Comparison of ENCODE assay signal across 1 cellular context in the genomic region with DNA sequence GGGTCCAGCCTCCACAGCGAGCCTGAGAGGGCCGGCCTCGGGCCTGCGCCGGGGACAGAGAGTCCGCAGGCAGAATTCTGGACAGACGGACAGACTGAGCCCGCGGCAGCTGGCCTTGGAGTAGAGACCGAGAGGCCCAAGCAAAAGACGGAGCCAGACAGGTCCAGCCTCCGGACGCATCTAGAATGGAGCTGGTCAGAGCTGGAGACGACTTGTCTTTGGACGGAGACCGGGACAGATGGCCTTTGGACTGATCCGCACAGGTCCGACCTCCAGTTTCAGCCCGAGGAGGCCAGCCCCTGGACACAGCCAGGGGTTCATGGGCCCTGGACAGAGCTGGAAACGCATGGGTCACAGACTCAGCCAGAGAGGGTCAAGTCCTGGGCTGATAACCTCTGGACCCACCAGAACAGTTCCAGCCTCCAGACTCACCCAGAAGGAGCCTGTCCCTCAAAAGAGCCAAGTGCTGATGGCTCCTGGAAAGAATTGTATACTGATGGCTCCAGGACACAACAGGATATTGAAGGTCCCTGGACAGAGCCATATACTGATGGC.
A peak's percentile ranks its signal among the peaks of the same experiment; 100 is the strongest.
TF ChIP-seq lines count a peak whose summit lies in the region.

No MANE protein-coding gene starts in this region.

TF ChIP-seq in HepG2, 621 proteins besides CTCF, POLR2A, EP300 and RAD21 (continued from another document and continues in another):
- TF ChIP-seq NFRKB (IDR thresholded peaks at IDR 0.05) (no peak), NAIF1 (CRISPR knock-in tag; IDR thresholded peaks at IDR 0.05; ENCODE audit: borderline replicate concordance) (no peak), MXD4 (CRISPR knock-in tag; IDR thresholded peaks at IDR 0.05) (no peak), ZNF224 (CRISPR knock-in tag; IDR thresholded peaks at IDR 0.05) (no peak), CHD4 (IDR thresholded peaks at IDR 0.05; ENCODE audit: borderline replicate concordance, low read length) (no peak), SOX6 (IDR thresholded peaks at IDR 0.05) (no peak), SOX6 (CRISPR knock-in tag; IDR thresholded peaks at IDR 0.05) (no peak; the same call in 1 of the 2 replicates), ZFP36L1 (CRISPR knock-in tag; IDR thresholded peaks at IDR 0.05) (no peak), HMGA1 (CRISPR knock-in tag; conservative IDR thresholded peaks at IDR 0.05) (no peak), NR2F6 (IDR thresholded peaks at IDR 0.05) (peak; percentile 53; the same call in 1 of the 2 replicates), NR2F6 (CRISPR knock-in tag; IDR thresholded peaks at IDR 0.05) (no peak), KMT2A (CRISPR knock-in tag; IDR thresholded peaks at IDR 0.05) (no peak), ZNF777 (CRISPR knock-in tag; IDR thresholded peaks at IDR 0.05) (peak; percentile 63), RFX3 (CRISPR knock-in tag; IDR thresholded peaks at IDR 0.05) (no peak), ZNF83 (CRISPR knock-in tag; IDR thresholded peaks at IDR 0.05; ENCODE audit: borderline replicate concordance) (no peak), NR2F1 (CRISPR knock-in tag; IDR thresholded peaks at IDR 0.05) (no peak), ZNF543 (CRISPR knock-in tag; IDR thresholded peaks at IDR 0.05) (no peak), FOXK1 (CRISPR knock-in tag; IDR thresholded peaks at IDR 0.05; ENCODE audit: borderline replicate concordance, low read depth) (no peak), ZSCAN9 (CRISPR knock-in tag; IDR thresholded peaks at IDR 0.05; ENCODE audit: borderline replicate concordance) (no peak; the same call in 1 of the 2 replicates), FOXO1 (CRISPR knock-in tag; IDR thresholded peaks at IDR 0.05) (no peak), ZNF260 (CRISPR knock-in tag; IDR thresholded peaks at IDR 0.05; ENCODE audit: borderline replicate concordance, low read depth) (no peak), POLR2AphosphoS5 (IDR thresholded peaks at IDR 0.05; ENCODE audit: low read depth, low read length) (peak; percentile 46), ZEB1 (IDR thresholded peaks at IDR 0.05; ENCODE audit: insufficient replicate concordance, low read depth) (no peak), ZNF772 (CRISPR knock-in tag; IDR thresholded peaks at IDR 0.05) (no peak), TAF1 (CRISPR knock-in tag; IDR thresholded peaks at IDR 0.05) (peak; percentile 34), IRF9 (CRISPR knock-in tag; IDR thresholded peaks at IDR 0.05; ENCODE audit: borderline replicate concordance) (peak; percentile 27; the same call in 1 of the 2 replicates), CERS6 (CRISPR knock-in tag; IDR thresholded peaks at IDR 0.05) (no peak), RBM22 (optimal IDR thresholded peaks at IDR 0.05; ENCODE audit: low read length) (no peak), HDAC1 (CRISPR knock-in tag; IDR thresholded peaks at IDR 0.05) (0 out of 2 replicates have a peak, but pooled peaks have one; percentile 12), GLI4 (CRISPR knock-in tag; IDR thresholded peaks at IDR 0.05; ENCODE audit: borderline replicate concordance) (no peak), AGO2 (optimal IDR thresholded peaks at IDR 0.05; ENCODE audit: low read depth, low read length) (peak; percentile 26), ZNF703 (CRISPR knock-in tag; IDR thresholded peaks at IDR 0.05; ENCODE audit: borderline replicate concordance) (no peak), ZNF33B (CRISPR knock-in tag; IDR thresholded peaks at IDR 0.05) (no peak), KDM2A (CRISPR knock-in tag; IDR thresholded peaks at IDR 0.05; ENCODE audit: borderline replicate concordance, low read depth) (no peak), THYN1 (CRISPR knock-in tag; IDR thresholded peaks at IDR 0.05; ENCODE audit: borderline replicate concordance, low read depth) (no peak), POLR2G (IDR thresholded peaks at IDR 0.05; ENCODE audit: low read depth, low read length) (peak; percentile 30; the same call in 1 of the 2 replicates), KLF11 (CRISPR knock-in tag; IDR thresholded peaks at IDR 0.05) (no peak), ZNF510 (CRISPR knock-in tag; IDR thresholded peaks at IDR 0.05; ENCODE audit: low read depth) (no peak), ZNF441 (CRISPR knock-in tag; IDR thresholded peaks at IDR 0.05; ENCODE audit: borderline replicate concordance) (peak; percentile 17; the same call in 1 of the 2 replicates), ISL2 (CRISPR knock-in tag; IDR thresholded peaks at IDR 0.05) (no peak; the same call in 1 of the 2 replicates), ZMYM3 (CRISPR knock-in tag; IDR thresholded peaks at IDR 0.05) (0 out of 2 replicates have a peak, but pooled peaks have one; percentile 11), TMF1 (CRISPR knock-in tag; IDR thresholded peaks at IDR 0.05; ENCODE audit: low read depth) (no peak), FOXP1 (IDR thresholded peaks at IDR 0.05) (no peak), FOXP1 (CRISPR knock-in tag; IDR thresholded peaks at IDR 0.05) (no peak), THAP9 (CRISPR knock-in tag; IDR thresholded peaks at IDR 0.05; ENCODE audit: borderline replicate concordance) (no peak), ZBTB7A (CRISPR knock-in tag; IDR thresholded peaks at IDR 0.05) (no peak), FOXM1 (CRISPR knock-in tag; IDR thresholded peaks at IDR 0.05) (no peak), KAT8 (CRISPR knock-in tag; IDR thresholded peaks at IDR 0.05) (no peak)
- TF ChIP-seq, protein P1, sequence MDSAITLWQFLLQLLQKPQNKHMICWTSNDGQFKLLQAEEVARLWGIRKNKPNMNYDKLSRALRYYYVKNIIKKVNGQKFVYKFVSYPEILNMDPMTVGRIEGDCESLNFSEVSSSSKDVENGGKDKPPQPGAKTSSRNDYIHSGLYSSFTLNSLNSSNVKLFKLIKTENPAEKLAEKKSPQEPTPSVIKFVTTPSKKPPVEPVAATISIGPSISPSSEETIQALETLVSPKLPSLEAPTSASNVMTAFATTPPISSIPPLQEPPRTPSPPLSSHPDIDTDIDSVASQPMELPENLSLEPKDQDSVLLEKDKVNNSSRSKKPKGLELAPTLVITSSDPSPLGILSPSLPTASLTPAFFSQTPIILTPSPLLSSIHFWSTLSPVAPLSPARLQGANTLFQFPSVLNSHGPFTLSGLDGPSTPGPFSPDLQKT (CRISPR knock-in tag; IDR thresholded peaks at IDR 0.05; ENCODE audit: borderline replicate concordance) = no peak
- TF ChIP-seq, protein P2, sequence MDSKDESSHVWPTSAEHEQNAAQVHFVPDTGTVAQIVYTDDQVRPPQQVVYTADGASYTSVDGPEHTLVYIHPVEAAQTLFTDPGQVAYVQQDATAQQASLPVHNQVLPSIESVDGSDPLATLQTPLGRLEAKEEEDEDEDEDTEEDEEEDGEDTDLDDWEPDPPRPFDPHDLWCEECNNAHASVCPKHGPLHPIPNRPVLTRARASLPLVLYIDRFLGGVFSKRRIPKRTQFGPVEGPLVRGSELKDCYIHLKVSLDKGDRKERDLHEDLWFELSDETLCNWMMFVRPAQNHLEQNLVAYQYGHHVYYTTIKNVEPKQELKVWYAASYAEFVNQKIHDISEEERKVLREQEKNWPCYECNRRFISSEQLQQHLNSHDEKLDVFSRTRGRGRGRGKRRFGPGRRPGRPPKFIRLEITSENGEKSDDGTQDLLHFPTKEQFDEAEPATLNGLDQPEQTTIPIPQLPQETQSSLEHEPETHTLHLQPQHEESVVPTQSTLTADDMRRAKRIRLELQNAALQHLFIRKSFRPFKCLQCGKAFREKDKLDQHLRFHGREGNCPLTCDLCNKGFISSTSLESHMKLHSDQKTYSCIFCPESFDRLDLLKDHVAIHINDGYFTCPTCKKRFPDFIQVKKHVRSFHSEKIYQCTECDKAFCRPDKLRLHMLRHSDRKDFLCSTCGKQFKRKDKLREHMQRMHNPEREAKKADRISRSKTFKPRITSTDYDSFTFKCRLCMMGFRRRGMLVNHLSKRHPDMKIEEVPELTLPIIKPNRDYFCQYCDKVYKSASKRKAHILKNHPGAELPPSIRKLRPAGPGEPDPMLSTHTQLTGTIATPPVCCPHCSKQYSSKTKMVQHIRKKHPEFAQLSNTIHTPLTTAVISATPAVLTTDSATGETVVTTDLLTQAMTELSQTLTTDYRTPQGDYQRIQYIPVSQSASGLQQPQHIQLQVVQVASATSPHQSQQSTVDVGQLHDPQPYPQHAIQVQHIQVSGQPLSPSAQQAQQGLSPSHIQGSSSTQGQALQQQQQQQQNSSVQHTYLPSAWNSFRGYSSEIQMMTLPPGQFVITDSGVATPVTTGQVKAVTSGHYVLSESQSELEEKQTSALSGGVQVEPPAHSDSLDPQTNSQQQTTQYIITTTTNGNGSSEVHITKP (CRISPR knock-in tag; IDR thresholded peaks at IDR 0.05; ENCODE audit: low read depth) = no peak
- TF ChIP-seq, protein P3, sequence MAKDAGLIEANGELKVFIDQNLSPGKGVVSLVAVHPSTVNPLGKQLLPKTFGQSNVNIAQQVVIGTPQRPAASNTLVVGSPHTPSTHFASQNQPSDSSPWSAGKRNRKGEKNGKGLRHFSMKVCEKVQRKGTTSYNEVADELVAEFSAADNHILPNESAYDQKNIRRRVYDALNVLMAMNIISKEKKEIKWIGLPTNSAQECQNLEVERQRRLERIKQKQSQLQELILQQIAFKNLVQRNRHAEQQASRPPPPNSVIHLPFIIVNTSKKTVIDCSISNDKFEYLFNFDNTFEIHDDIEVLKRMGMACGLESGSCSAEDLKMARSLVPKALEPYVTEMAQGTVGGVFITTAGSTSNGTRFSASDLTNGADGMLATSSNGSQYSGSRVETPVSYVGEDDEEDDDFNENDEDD (CRISPR knock-in tag; IDR thresholded peaks at IDR 0.05; ENCODE audit: borderline replicate concordance) = no peak
- TF ChIP-seq, protein P4, sequence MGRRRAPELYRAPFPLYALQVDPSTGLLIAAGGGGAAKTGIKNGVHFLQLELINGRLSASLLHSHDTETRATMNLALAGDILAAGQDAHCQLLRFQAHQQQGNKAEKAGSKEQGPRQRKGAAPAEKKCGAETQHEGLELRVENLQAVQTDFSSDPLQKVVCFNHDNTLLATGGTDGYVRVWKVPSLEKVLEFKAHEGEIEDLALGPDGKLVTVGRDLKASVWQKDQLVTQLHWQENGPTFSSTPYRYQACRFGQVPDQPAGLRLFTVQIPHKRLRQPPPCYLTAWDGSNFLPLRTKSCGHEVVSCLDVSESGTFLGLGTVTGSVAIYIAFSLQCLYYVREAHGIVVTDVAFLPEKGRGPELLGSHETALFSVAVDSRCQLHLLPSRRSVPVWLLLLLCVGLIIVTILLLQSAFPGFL (CRISPR knock-in tag; IDR thresholded peaks at IDR 0.05) = no peak
- TF ChIP-seq, protein P5, sequence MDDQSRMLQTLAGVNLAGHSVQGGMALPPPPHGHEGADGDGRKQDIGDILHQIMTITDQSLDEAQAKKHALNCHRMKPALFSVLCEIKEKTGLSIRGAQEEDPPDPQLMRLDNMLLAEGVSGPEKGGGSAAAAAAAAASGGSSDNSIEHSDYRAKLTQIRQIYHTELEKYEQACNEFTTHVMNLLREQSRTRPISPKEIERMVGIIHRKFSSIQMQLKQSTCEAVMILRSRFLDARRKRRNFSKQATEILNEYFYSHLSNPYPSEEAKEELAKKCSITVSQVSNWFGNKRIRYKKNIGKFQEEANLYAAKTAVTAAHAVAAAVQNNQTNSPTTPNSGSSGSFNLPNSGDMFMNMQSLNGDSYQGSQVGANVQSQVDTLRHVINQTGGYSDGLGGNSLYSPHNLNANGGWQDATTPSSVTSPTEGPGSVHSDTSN (CRISPR knock-in tag; IDR thresholded peaks at IDR 0.05; ENCODE audit: borderline replicate concordance) = no peak
- TF ChIP-seq, protein P6, sequence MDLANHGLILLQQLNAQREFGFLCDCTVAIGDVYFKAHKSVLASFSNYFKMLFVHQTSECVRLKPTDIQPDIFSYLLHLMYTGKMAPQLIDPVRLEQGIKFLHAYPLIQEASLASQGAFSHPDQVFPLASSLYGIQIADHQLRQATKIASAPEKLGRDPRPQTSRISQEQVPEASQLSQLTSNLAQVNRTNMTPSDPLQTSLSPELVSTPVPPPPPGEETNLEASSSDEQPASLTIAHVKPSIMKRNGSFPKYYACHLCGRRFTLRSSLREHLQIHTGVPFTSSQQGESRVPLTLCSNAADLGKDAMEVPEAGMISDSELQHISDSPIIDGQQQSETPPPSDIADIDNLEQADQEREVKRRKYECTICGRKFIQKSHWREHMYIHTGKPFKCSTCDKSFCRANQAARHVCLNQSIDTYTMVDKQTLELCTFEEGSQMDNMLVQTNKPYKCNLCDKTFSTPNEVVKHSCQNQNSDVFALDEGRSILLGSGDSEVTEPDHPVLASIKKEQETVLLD (CRISPR knock-in tag; IDR thresholded peaks at IDR 0.05; ENCODE audit: low read depth) = no peak
